Comparison of ENCODE assay signal across 1 cellular context in genomic region chr2:135245055-135245454, GRCh38.
TF ChIP-seq lines count a peak whose summit lies in the region.

No MANE protein-coding gene starts in this region.

TF ChIP-seq in endothelial cell of umbilical vein, 7 proteins besides CTCF, POLR2A, EP300 and RAD21 (continued from another document):
- TF ChIP-seq POLR2AphosphoS5 (IDR thresholded peaks at IDR 0.05; ENCODE audit: insufficient read depth, low read depth, low read length) = peak; percentile 41
